ENCODE assay signal across 7 cellular contexts in genomic region chr19:10655457-10656312, GRCh38. TPM values are rescaled to one million over a fixed set of nuclear protein-coding genes. Genes with fewer than 3 reads are reported as not detected.
A peak's percentile ranks its signal among the peaks of the same experiment; 100 is the strongest.
DNase-seq lines count a peak whose midpoint lies in the region; ATAC-seq, FAIRE-seq and TF ChIP-seq lines count a peak whose summit lies in the region.

No MANE protein-coding gene starts in this region.

- peak overlapping the region; percentile 99 to 100 (median 99) for H3K27ac ChIP-seq in gastrocnemius medialis

- H3K36me3 ChIP-seq in gastrocnemius medialis: no peaks in the 10 kb centered on the region

- peak; percentile 42 for DNase-seq in Daoy (ENCODE audit: low read depth)
- no peak for DNase-seq in Jurkat, Clone E6-1 (ENCODE audit: low read depth, low spot score)
- DNase-seq in activated T-cell treated with anti-CD3 and anti-CD28 coated beads, Interleukin-2, amount 50 U/mL, for 48 hours: peak; percentile 37 to 39
- DNase-seq in hepatic stellate cell (ENCODE audit: low spot score): peak; percentile 48
- no peak for DNase-seq in gastrocnemius medialis
- DNase-seq in HTR-8/SVneo (ENCODE audit: insufficient read length, low spot score): no peak
- DNase-seq in NCI-H1048 (lab: John Stamatoyannopoulos, UW): no peak

- ATAC-seq in gastrocnemius medialis: no peak

- TF ChIP-seq CTCF in gastrocnemius medialis (IDR thresholded peaks at IDR 0.05 in 4 of 5, conservative IDR thresholded peaks at IDR 0.05 in 1 of 5): no peak

- in situ Hi-C loops in gastrocnemius medialis (cut with MboI; ENCODE audit: low sequenced_read_pairs in 4 of 4): loop anchor here in 1 of 4 donors (5.0 kb wide), 1 partner anchor 47 kb away; the partner anchor contains the start of gene QTRT1

- peaks cover 31 to 53% of the 10 kb centered on the region in 2 donors for H3K4me1 ChIP-seq in gastrocnemius medialis

- H3K9me3 ChIP-seq in gastrocnemius medialis: no peaks in the 10 kb centered on the region

- H3K4me3 ChIP-seq in Jurkat, Clone E6-1 (ENCODE audit: low read length): peak overlapping the region; percentile 99
- peak overlapping the region; percentile 85 to 99 (median 97) for H3K4me3 ChIP-seq in gastrocnemius medialis

- no peaks in the 10 kb centered on the region for H3K27me3 ChIP-seq in gastrocnemius medialis

- TF ChIP-seq POLR2A in gastrocnemius medialis (IDR thresholded peaks at IDR 0.05): no peak

- intact Hi-C loops in gastrocnemius medialis (cut with DNase I; ENCODE audit: low total_unique reads): loop anchor here (2.0 to 10.0 kb wide), 2 partner anchors 153 to 251 kb away; partner anchors contain the start of genes CDC37 and KEAP1

- no peak for FAIRE-seq in HTR-8/SVneo (lab: Jason Lieb, UNC)

RNA-seq across cellular contexts. Expression of gene ILF3, which starts 1.5 kb away (rescaled TPM):
- 164 and 195 TPM in 2 replicates for total RNA-seq in Daoy (2014; rRNA removed; shearing (Covaris generic))
- polyA plus RNA-seq in Jurkat, Clone E6-1 (2012; ENCODE audit: insufficient read depth, insufficient read length): 398 TPM
- total RNA-seq in gastrocnemius medialis: 10 to 100 TPM; 67.3 to 88.2 (median 76.6) TPM

RNA-seq across cellular contexts. Expression of gene SLC44A2, which starts 30.3 kb away (rescaled TPM):
- 10.0 and 19.1 TPM in 2 replicates for total RNA-seq in Daoy (2014; rRNA removed; shearing (Covaris generic))
- polyA plus RNA-seq in Jurkat, Clone E6-1 (2012; ENCODE audit: insufficient read depth, insufficient read length): 45.1 TPM
- total RNA-seq in gastrocnemius medialis: 100 to 1,000 TPM in 2 of 4 donors, 10 to 100 TPM in 2; 51.1 to 168 (median 105) TPM

RNA-seq across cellular contexts. Expression of gene QTRT1, which starts 45.6 kb away (rescaled TPM):
- total RNA-seq in Daoy (2014; rRNA removed; shearing (Covaris generic)): 37.1 and 42.3 TPM in 2 replicates
- 58.6 TPM for polyA plus RNA-seq in Jurkat, Clone E6-1 (2012; ENCODE audit: insufficient read depth, insufficient read length)
- total RNA-seq in gastrocnemius medialis: 10 to 100 TPM in 3 of 4 donors, 1 to 10 TPM in 1; 9.5 to 25.7 (median 15.4) TPM

Comparison
In these comparisons a context has a peak if more than half of its experiments do, and no peak if none do; other contexts are left out.
1. DNase-seq: peak in Daoy (single experiment), activated T-cell treated with anti-CD3 and anti-CD28 coated beads, Interleukin-2, amount 50 U/mL, for 48 hours (2 of 2) and hepatic stellate cell (single experiment); none in Jurkat, Clone E6-1 (single experiment), gastrocnemius medialis (0 of 2), HTR-8/SVneo (single experiment) and NCI-H1048 (single experiment).